8 cellular contexts compared by ENCODE assay signal in genomic region chr17:28458881-28459280, GRCh38. TPM values are rescaled to one million over a fixed set of nuclear protein-coding genes. Genes with fewer than 3 reads are reported as not detected.
"Had no signal": no experiment of that assay in that cellular context is flagged by ENCODE, and none has a peak within 500 bp of the region (broad histone marks: within the 10 kb centered on the region; RNA-seq: fewer than 3 reads in every experiment).

No MANE protein-coding gene starts in this region.

RNA-seq across cellular contexts. Expression of gene SLC13A2, which starts 14.6 kb away (rescaled TPM):
- total RNA-seq: subcutaneous adipose tissue, temporal lobe, thoracic aorta, thyroid gland, tibial nerve, urinary bladder, uterus, vagina had no signal

RNA-seq across cellular contexts. Expression of gene FOXN1, which starts 47.3 kb away (rescaled TPM):
- total RNA-seq: subcutaneous adipose tissue, temporal lobe, thoracic aorta, tibial nerve, uterus had no signal
